ENCODE assay signal across 24 cellular contexts in the genomic region with DNA sequence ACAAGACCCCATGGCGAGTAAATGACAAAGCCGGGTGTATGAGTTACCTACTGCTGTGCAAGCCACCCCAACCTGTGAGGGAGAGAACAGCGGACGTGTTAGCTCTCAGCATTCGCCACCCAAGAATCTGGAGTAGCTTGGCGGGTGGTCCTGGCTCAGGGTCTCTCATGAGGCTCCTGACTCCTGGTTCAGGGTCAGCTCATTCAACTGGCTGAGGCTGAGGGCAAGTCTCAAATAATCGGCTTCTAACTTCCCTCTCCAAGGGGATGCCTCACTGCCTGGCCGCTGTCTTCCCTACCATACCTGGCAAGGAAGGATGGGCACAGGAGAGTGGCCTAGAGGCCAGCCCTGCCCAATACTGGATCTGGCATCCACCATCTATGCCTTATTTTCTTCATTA.
DNase-seq lines count a peak whose midpoint lies in the region; ATAC-seq and TF ChIP-seq lines count a peak whose summit lies in the region.
"Had no signal": no experiment of that assay in that cellular context is flagged by ENCODE, and none has a peak within 500 bp of the region (broad histone marks: within the 10 kb centered on the region; RNA-seq: fewer than 3 reads in every experiment).

No MANE protein-coding gene starts in this region.

- no peak overlapping the region for H3K27ac ChIP-seq in endodermal cell (ENCODE audit: low read depth, low read length)
- H3K27ac ChIP-seq in sigmoid colon: no peak overlapping the region
- H3K27ac ChIP-seq: A549; BLaER1 treated with 17β-estradiol and CSF1 and Interleukin-3, amounts not matched to agents 10 nM and 100 nM had no signal

- H3K9me3 ChIP-seq in endodermal cell (ENCODE audit: control insufficient read depth, low read length) (no peaks in the 10 kb centered on the region), sigmoid colon (peaks cover 0 to 2% (median 0%) of the 10 kb centered on the region in 4 donors)
- H3K9me3 ChIP-seq: A549; BE2C; BLaER1 treated with 17β-estradiol and CSF1 and Interleukin-3, amounts not matched to agents 10 nM and 100 nM; HAP-1 had no signal

- H3K27me3 Mint-ChIP-seq in activated CD4-positive, alpha-beta T cell treated with anti-CD3 and anti-CD28 coated beads, Interleukin-2, amount 10 ng/mL, durations not matched to agents 24 days and 14 days: peaks cover 22% of the 10 kb centered on the region
- peaks cover 13% of the 10 kb centered on the region for H3K27me3 Mint-ChIP-seq in activated CD4-positive, alpha-beta T cell treated with anti-CD3 and anti-CD28 coated beads for 36 hours
- H3K27me3 Mint-ChIP-seq in activated CD8-positive, alpha-beta memory T cell treated with anti-CD3 and anti-CD28 coated beads, Interleukin-2, amount 10 ng/mL, durations not matched to agents 7 days and 5 days: peaks cover 45% of the 10 kb centered on the region
- no peaks in the 10 kb centered on the region for H3K27me3 Mint-ChIP-seq in endodermal cell (ENCODE audit: insufficient read depth)

- 92% methylated on average over 5 to 8 of the region's 8 CpGs for WGBS in endodermal cell (ENCODE audit: insufficient coverage in 1 of 2, insufficient read length in 1 of 2), 2 experiments
- 88 to 92% methylated on average over 8 of the region's 8 CpGs for WGBS in sigmoid colon, 2 donors

- peak; percentile 41 for DNase-seq in activated CD4-positive, alpha-beta T cell treated with anti-CD3 and anti-CD28 coated beads, Interleukin-2, amount 10 ng/mL, durations not matched to agents 24 days and 14 days
- DNase-seq in activated CD4-positive, alpha-beta T cell treated with anti-CD3 and anti-CD28 coated beads for 36 hours: no peak
- peak; percentile 33 for DNase-seq in activated CD8-positive, alpha-beta memory T cell treated with anti-CD3 and anti-CD28 coated beads, Interleukin-2, amount 10 ng/mL, durations not matched to agents 7 days and 5 days
- DNase-seq in activated CD8-positive, alpha-beta memory T cell treated with anti-CD3 and anti-CD28 coated beads, Interleukin-2, amount 50 U/mL, for 4 hours: no peak
- DNase-seq in NCI-H69 (lab: John Stamatoyannopoulos, UW) (peak; percentile 19), mesenteric fat pad (ENCODE audit: low spot score) (peak; percentile 64), endodermal cell (no peak), sigmoid colon (no peak)
- DNase-seq: 8988T; ACHN; AML-193; BE2C; Calu3; CD4-positive, alpha-beta T cell; CD8-positive, alpha-beta memory T cell; DMS53; DMS79 treated with DMSO at 0.1 percent for 48 hours; GF-D8; GOT3; HFFc6 had no signal

- POLR2A ChIA-PET in activated CD4-positive, alpha-beta T cell treated with anti-CD3 and anti-CD28 coated beads for 36 hours (lab: Charles Lee): no interaction called here

- no peaks in the 10 kb centered on the region for H3K9me3 Mint-ChIP-seq in activated CD4-positive, alpha-beta T cell treated with anti-CD3 and anti-CD28 coated beads, Interleukin-2, amount 10 ng/mL, durations not matched to agents 24 days and 14 days
- H3K9me3 Mint-ChIP-seq in activated CD4-positive, alpha-beta T cell treated with anti-CD3 and anti-CD28 coated beads for 36 hours (ENCODE audit: low read depth): no peaks in the 10 kb centered on the region
- H3K9me3 Mint-ChIP-seq in activated CD8-positive, alpha-beta memory T cell treated with anti-CD3 and anti-CD28 coated beads, Interleukin-2, amount 10 ng/mL, durations not matched to agents 7 days and 5 days (ENCODE audit: low read depth): no peaks in the 10 kb centered on the region
- peaks cover 6% of the 10 kb centered on the region for H3K9me3 Mint-ChIP-seq in endodermal cell
- H3K9me3 Mint-ChIP-seq: CD4-positive, alpha-beta T cell; CD8-positive, alpha-beta memory T cell; HFFc6 had no signal

- no peaks in the 10 kb centered on the region for H3K36me3 Mint-ChIP-seq in activated CD4-positive, alpha-beta T cell treated with anti-CD3 and anti-CD28 coated beads, Interleukin-2, amount 10 ng/mL, durations not matched to agents 24 days and 14 days (ENCODE audit: low read depth)
- H3K36me3 Mint-ChIP-seq in activated CD4-positive, alpha-beta T cell treated with anti-CD3 and anti-CD28 coated beads for 36 hours (ENCODE audit: low read depth): no peaks in the 10 kb centered on the region
- H3K36me3 Mint-ChIP-seq in activated CD8-positive, alpha-beta memory T cell treated with anti-CD3 and anti-CD28 coated beads, Interleukin-2, amount 10 ng/mL, durations not matched to agents 7 days and 5 days: no peaks in the 10 kb centered on the region
- H3K36me3 Mint-ChIP-seq in endodermal cell (ENCODE audit: low read depth): no peaks in the 10 kb centered on the region
- H3K36me3 Mint-ChIP-seq: CD14-positive monocyte; CD8-positive, alpha-beta memory T cell had no signal

- H3K4me3 ChIP-seq in endodermal cell (ENCODE audit: low read length) (no peak overlapping the region), sigmoid colon (no peak overlapping the region)
- H3K4me3 ChIP-seq: A549; BLaER1 treated with 17β-estradiol and CSF1 and Interleukin-3, amounts not matched to agents 10 nM and 100 nM; HAP-1 had no signal

- H3K4me1 Mint-ChIP-seq in activated CD4-positive, alpha-beta T cell treated with anti-CD3 and anti-CD28 coated beads, Interleukin-2, amount 10 ng/mL, durations not matched to agents 24 days and 14 days: no peaks in the 10 kb centered on the region
- no peaks in the 10 kb centered on the region for H3K4me1 Mint-ChIP-seq in activated CD4-positive, alpha-beta T cell treated with anti-CD3 and anti-CD28 coated beads for 36 hours
- peaks cover 18% of the 10 kb centered on the region for H3K4me1 Mint-ChIP-seq in activated CD8-positive, alpha-beta memory T cell treated with anti-CD3 and anti-CD28 coated beads, Interleukin-2, amount 10 ng/mL, durations not matched to agents 7 days and 5 days
- no peaks in the 10 kb centered on the region for H3K4me1 Mint-ChIP-seq in endodermal cell
- H3K4me1 Mint-ChIP-seq: CD14-positive monocyte; CD8-positive, alpha-beta memory T cell had no signal

- H3K27me3 ChIP-seq in endodermal cell (ENCODE audit: control insufficient read depth, insufficient read depth, low read length, poor library complexity, severe bottlenecking) (no peaks in the 10 kb centered on the region), sigmoid colon (peaks cover 0 to 14% (median 0%) of the 10 kb centered on the region in 3 donors)
- H3K27me3 ChIP-seq: BLaER1 treated with 17β-estradiol and CSF1 and Interleukin-3, amounts not matched to agents 10 nM and 100 nM had no signal

- no peak overlapping the region for H3K9ac ChIP-seq in endodermal cell (ENCODE audit: extremely low read depth, low read length, poor library complexity, severe bottlenecking)
- H3K9ac ChIP-seq: BLaER1 treated with 17β-estradiol and CSF1 and Interleukin-3, amounts not matched to agents 10 nM and 100 nM had no signal

- no peak for TF ChIP-seq POLR2A in sigmoid colon (IDR thresholded peaks at IDR 0.05)

- H3K36me3 ChIP-seq in endodermal cell (ENCODE audit: control insufficient read depth, insufficient read depth, low read length): no peaks in the 10 kb centered on the region
- no peaks in the 10 kb centered on the region for H3K36me3 ChIP-seq in sigmoid colon
- H3K36me3 ChIP-seq: BE2C; BLaER1 treated with 17β-estradiol and CSF1 and Interleukin-3, amounts not matched to agents 10 nM and 100 nM; HAP-1 had no signal

- TF ChIP-seq CTCF in endodermal cell (conservative IDR thresholded peaks at IDR 0.05): no peak
- no peak for TF ChIP-seq CTCF in sigmoid colon (IDR thresholded peaks at IDR 0.05)

- no peak for TF ChIP-seq EP300 in sigmoid colon (IDR thresholded peaks at IDR 0.05)

- no peak overlapping the region for H3K27ac Mint-ChIP-seq in activated CD4-positive, alpha-beta T cell treated with anti-CD3 and anti-CD28 coated beads, Interleukin-2, amount 10 ng/mL, durations not matched to agents 24 days and 14 days
- H3K27ac Mint-ChIP-seq in activated CD4-positive, alpha-beta T cell treated with anti-CD3 and anti-CD28 coated beads for 36 hours: no peak overlapping the region
- no peak overlapping the region for H3K27ac Mint-ChIP-seq in activated CD8-positive, alpha-beta memory T cell treated with anti-CD3 and anti-CD28 coated beads, Interleukin-2, amount 10 ng/mL, durations not matched to agents 7 days and 5 days
- no peak overlapping the region for H3K27ac Mint-ChIP-seq in endodermal cell
- H3K27ac Mint-ChIP-seq: CD14-positive monocyte; CD4-positive, alpha-beta T cell; CD8-positive, alpha-beta memory T cell; HFFc6 had no signal

- H3K4me1 ChIP-seq in endodermal cell (ENCODE audit: control insufficient read depth, insufficient read depth, low read length) (no peaks in the 10 kb centered on the region), sigmoid colon (peaks cover 0 to 14% (median 3%) of the 10 kb centered on the region in 4 donors)
- H3K4me1 ChIP-seq: A549, BE2C, HAP-1 had no signal

- no peak overlapping the region for H3K4me3 Mint-ChIP-seq in activated CD4-positive, alpha-beta T cell treated with anti-CD3 and anti-CD28 coated beads, Interleukin-2, amount 10 ng/mL, durations not matched to agents 24 days and 14 days
- no peak overlapping the region for H3K4me3 Mint-ChIP-seq in activated CD4-positive, alpha-beta T cell treated with anti-CD3 and anti-CD28 coated beads for 36 hours
- H3K4me3 Mint-ChIP-seq in activated CD8-positive, alpha-beta memory T cell treated with anti-CD3 and anti-CD28 coated beads, Interleukin-2, amount 10 ng/mL, durations not matched to agents 7 days and 5 days: no peak overlapping the region
- H3K4me3 Mint-ChIP-seq in endodermal cell: no peak overlapping the region
- H3K4me3 Mint-ChIP-seq: CD14-positive monocyte; CD4-positive, alpha-beta T cell; CD8-positive, alpha-beta memory T cell; HFFc6 had no signal

- CTCF ChIA-PET in activated CD4-positive, alpha-beta T cell treated with anti-CD3 and anti-CD28 coated beads for 36 hours (lab: Charles Lee): no interaction called here
- CTCF ChIA-PET in activated CD8-positive, alpha-beta memory T cell treated with anti-CD3 and anti-CD28 coated beads, Interleukin-2, amount 10 ng/mL, durations not matched to agents 7 days and 5 days (lab: Charles Lee): no interaction called here

- intact Hi-C loops in activated CD4-positive, alpha-beta T cell treated with anti-CD3 and anti-CD28 coated beads, Interleukin-2, amount 10 ng/mL, durations not matched to agents 24 days and 14 days (cut with micrococcal nuclease): no loop called here
- intact Hi-C loops in activated CD4-positive, alpha-beta T cell treated with anti-CD3 and anti-CD28 coated beads for 36 hours (cut with DNase I, micrococcal nuclease): no loop called here
- intact Hi-C loops in sigmoid colon (cut with DNase I): no loop called here

- ATAC-seq in activated CD4-positive, alpha-beta T cell treated with anti-CD3 and anti-CD28 coated beads for 36 hours: no peak
- no peak for ATAC-seq in activated CD8-positive, alpha-beta memory T cell treated with anti-CD3 and anti-CD28 coated beads, Interleukin-2, amount 10 ng/mL, durations not matched to agents 7 days and 5 days
- ATAC-seq: A549 had no signal

Comparison
In these comparisons a context has a peak if more than half of its experiments do, and no peak if none do; other contexts are left out.
1. DNase-seq: peak in activated CD4-positive, alpha-beta T cell treated with anti-CD3 and anti-CD28 coated beads, Interleukin-2, amount 10 ng/mL, durations not matched to agents 24 days and 14 days (single experiment), activated CD8-positive, alpha-beta memory T cell treated with anti-CD3 and anti-CD28 coated beads, Interleukin-2, amount 10 ng/mL, durations not matched to agents 7 days and 5 days (single experiment), NCI-H69 (single experiment) and mesenteric fat pad (single experiment); none in activated CD4-positive, alpha-beta T cell treated with anti-CD3 and anti-CD28 coated beads for 36 hours (single experiment), activated CD8-positive, alpha-beta memory T cell treated with anti-CD3 and anti-CD28 coated beads, Interleukin-2, amount 50 U/mL, for 4 hours (single experiment), endodermal cell (single experiment) and sigmoid colon (single experiment).